ENCODE assay signal across 8 cellular contexts in genomic region chr5:54310433-54311177, GRCh38. TPM values are rescaled to one million over a fixed set of nuclear protein-coding genes. Genes with fewer than 3 reads are reported as not detected.
DNase-seq lines count a peak whose midpoint lies in the region; ATAC-seq and TF ChIP-seq lines count a peak whose summit lies in the region.

ARL15 (minus strand) TSS chr5:54310573.

- no peaks in the 10 kb centered on the region for H3K36me3 ChIP-seq in KMS-11 (ENCODE audit: insufficient read depth)
- no peaks in the 10 kb centered on the region for H3K36me3 ChIP-seq in Peyer's patch
- H3K36me3 ChIP-seq in esophagus squamous epithelium, result no peaks in the 10 kb centered on the region

- H3K4me3 Mint-ChIP-seq in activated T-cell treated with anti-CD3 and anti-CD28 coated beads, Interleukin-2, amount 50 U/mL, for 72 hours, result peak within 1 kb of the TSS; percentile 92 to 98

- intact Hi-C loops in esophagus squamous epithelium (cut with DNase I), result no loop called here

- peak within 1 kb of the TSS; percentile 75 for H3K9ac ChIP-seq in KMS-11

- no peaks in the 10 kb centered on the region for H3K36me3 Mint-ChIP-seq in activated T-cell treated with anti-CD3 and anti-CD28 coated beads, Interleukin-2, amount 50 U/mL, for 72 hours (ENCODE audit: insufficient read depth in 2 of 2)

- 0 out of 2 replicates have a peak, but pooled peaks have one; percentile 16 for TF ChIP-seq CTCF in KMS-11 (conservative IDR thresholded peaks at IDR 0.05; ENCODE audit: low read depth, low read length)
- no peak for TF ChIP-seq CTCF in Peyer's patch (IDR thresholded peaks at IDR 0.05)
- TF ChIP-seq CTCF in esophagus squamous epithelium (IDR thresholded peaks at IDR 0.05), result peak in 1 of 6 experiments; percentile 19

- H3K4me3 ChIP-seq in KMS-11 (IDR thresholded peaks at IDR 0.05; ENCODE audit: insufficient read depth, low read depth, low read length) (no peak within 1 kb of the TSS), Peyer's patch (peak within 1 kb of the TSS; percentile 72 to 95 (median 92)), esophagus squamous epithelium (peak within 1 kb of the TSS; percentile 77 to 99 (median 87))

- peak within 1 kb of the TSS; percentile 92 for H3K27ac Mint-ChIP-seq in activated T-cell treated with anti-CD3 and anti-CD28 coated beads, Interleukin-2, amount 50 U/mL, for 72 hours

- ATAC-seq in GM21737 (IDR thresholded peaks at IDR 0.05; ENCODE audit: unreplicated experiment), result peak; percentile 97
- ATAC-seq in activated T-cell treated with anti-CD3 and anti-CD28 coated beads, Interleukin-2, amount 50 U/mL, for 72 hours (replicated peaks in 1 of 2), result peak; percentile 94 to 96

- peak; percentile 93 for DNase-seq in DMS53 treated with DMSO at 0.1 percent for 48 hours (lab: John Stamatoyannopoulos, UW; ENCODE audit: unreplicated experiment)
- DNase-seq in Peyer's patch, result peak; percentile 99
- DNase-seq in activated T-cell treated with anti-CD3 and anti-CD28 coated beads, Interleukin-2, amount 50 U/mL, for 72 hours, result peak; percentile 97 to 98
- DNase-seq in esophagus squamous epithelium (lab: John Stamatoyannopoulos, UW), result peak; percentile 96
- peak; percentile 98 for DNase-seq in myocyte (ENCODE audit: low read depth)
- DNase-seq in stimulated activated CD8-positive, alpha-beta memory T cell treated with anti-CD3 and anti-CD28 coated beads, Interleukin-7, amount 100 ng/mL, for 48 hours (ENCODE audit: extremely low read depth in 1 of 2, low read depth in 1 of 2), result peak; percentile 93 to 96

- H3K9me3 ChIP-seq in Peyer's patch (no peaks in the 10 kb centered on the region), esophagus squamous epithelium (no peaks in the 10 kb centered on the region)

- H3K4me2 ChIP-seq in KMS-11, result peak within 1 kb of the TSS; percentile 77

- peaks cover 16% of the 10 kb centered on the region; the same call in 1 of the 2 replicates for H3K79me2 ChIP-seq in KMS-11 (ENCODE audit: insufficient read depth, low read depth)

- peak within 1 kb of the TSS; percentile 88 for H2AFZ ChIP-seq in KMS-11 (ENCODE audit: low read depth)

- peaks cover 14% of the 10 kb centered on the region for H3K4me1 ChIP-seq in KMS-11 (ENCODE audit: low read depth, poor library complexity, severe bottlenecking)
- peaks cover 0 to 18% (median 0%) of the 10 kb centered on the region in 4 donors for H3K4me1 ChIP-seq in Peyer's patch
- peaks cover 6 to 29% (median 11%) of the 10 kb centered on the region in 3 donors for H3K4me1 ChIP-seq in esophagus squamous epithelium

- H3K27ac ChIP-seq in KMS-11 (peak within 1 kb of the TSS; percentile 31), Peyer's patch (peak within 1 kb of the TSS; percentile 85 to 92 (median 87)), esophagus squamous epithelium (peak within 1 kb of the TSS; percentile 85 to 96 (median 88))

- H3K27me3 ChIP-seq in KMS-11 (ENCODE audit: insufficient read depth, low read depth), result no peaks in the 10 kb centered on the region
- no peaks in the 10 kb centered on the region for H3K27me3 ChIP-seq in Peyer's patch
- no peaks in the 10 kb centered on the region for H3K27me3 ChIP-seq in esophagus squamous epithelium

- H4K20me1 ChIP-seq in KMS-11 (ENCODE audit: insufficient read depth), result no peaks in the 10 kb centered on the region

- no peaks in the 10 kb centered on the region for H3K9me3 Mint-ChIP-seq in activated T-cell treated with anti-CD3 and anti-CD28 coated beads, Interleukin-2, amount 50 U/mL, for 72 hours

- peak; percentile 99 to 100 for TF ChIP-seq POLR2A in Peyer's patch (IDR thresholded peaks at IDR 0.05)
- peak; percentile 27 to 100 (median 99) for TF ChIP-seq POLR2A in esophagus squamous epithelium (IDR thresholded peaks at IDR 0.05)

- peaks cover 38% of the 10 kb centered on the region for H3K4me1 Mint-ChIP-seq in activated T-cell treated with anti-CD3 and anti-CD28 coated beads, Interleukin-2, amount 50 U/mL, for 72 hours (ENCODE audit: low read depth)

- peaks cover 11% of the 10 kb centered on the region for H3K27me3 Mint-ChIP-seq in activated T-cell treated with anti-CD3 and anti-CD28 coated beads, Interleukin-2, amount 50 U/mL, for 72 hours (ENCODE audit: low read depth)

- 0% methylated on average over 7 to 26 of the region's 51 CpGs for WGBS in esophagus squamous epithelium, 2 donors

RNA-seq across cellular contexts. Expression of gene ARL15, which starts in this region (rescaled TPM):
- total RNA-seq in Peyer's patch (10 to 100 TPM; 18.0 to 44.5 (median 38.7) TPM), esophagus squamous epithelium (10 to 100 TPM in 2 of 4 donors, 1 to 10 TPM in 2; 8.5 to 19.1 (median 12.0) TPM), myocyte (13.2 and 17.3 TPM in 2 replicates)
- total RNA-seq in activated T-cell treated with anti-CD3 and anti-CD28 coated beads, Interleukin-2, amount 50 U/mL, for 72 hours, result 1 to 10 TPM; 7.8 to 8.3 TPM
- polyA plus RNA-seq in myocyte (2012), result 10.2 TPM

Comparison
In these comparisons a context has a peak if more than half of its experiments do, and no peak if none do; other contexts are left out.
1. H3K27ac ChIP-seq: peak in every context shown above with its lines; median percentile 88 in esophagus squamous epithelium; 87 in Peyer's patch; 31 in KMS-11.